ENCODE assay signal across 9 cellular contexts in genomic region chr18:74565993-74566392, GRCh38. TPM values are rescaled to one million over a fixed set of nuclear protein-coding genes. Genes with fewer than 3 reads are reported as not detected.
"Had no signal": no experiment of that assay in that cellular context is flagged by ENCODE, and none has a peak within 500 bp of the region (broad histone marks: within the 10 kb centered on the region; RNA-seq: fewer than 3 reads in every experiment).

No MANE protein-coding gene starts in this region.

RNA-seq across cellular contexts. Expression of gene CNDP1, which starts 31.7 kb away (rescaled TPM):
- total RNA-seq: activated CD4-positive, alpha-beta memory T cell treated with anti-CD3 and anti-CD28 coated beads for 36 hours; activated CD4-positive, alpha-beta memory T cell treated with anti-CD3 and anti-CD28 coated beads, Interleukin-2, amount 10 ng/mL, durations not matched to agents 7 days and 5 days; activated CD4-positive, alpha-beta T cell treated with anti-CD3 and anti-CD28 coated beads for 36 hours; activated CD4-positive, alpha-beta T cell treated with anti-CD3 and anti-CD28 coated beads, Interleukin-2, amount 10 ng/mL, durations not matched to agents 24 days and 14 days; activated CD4-positive, alpha-beta T cell treated with anti-CD3 and anti-CD28 coated beads, Interleukin-2, amount 10 ng/mL, durations not matched to agents 7 days and 5 days; activated CD8-positive, alpha-beta memory T cell treated with anti-CD3 and anti-CD28 coated beads for 36 hours; activated CD8-positive, alpha-beta T cell treated with anti-CD3 and anti-CD28 coated beads for 36 hours; activated CD8-positive, alpha-beta T cell treated with anti-CD3 and anti-CD28 coated beads, Interleukin-2, amount 10 ng/mL, durations not matched to agents 7 days and 5 days; T-helper 1 cell treated with Interleukin-12 subunit alpha and Interleukin-12 subunit beta and Interleukin-4 antibody, amounts not matched to agents 30 ng/mL and 1 ng/mL, for 36 hours had no signal
